In the genomic region with DNA sequence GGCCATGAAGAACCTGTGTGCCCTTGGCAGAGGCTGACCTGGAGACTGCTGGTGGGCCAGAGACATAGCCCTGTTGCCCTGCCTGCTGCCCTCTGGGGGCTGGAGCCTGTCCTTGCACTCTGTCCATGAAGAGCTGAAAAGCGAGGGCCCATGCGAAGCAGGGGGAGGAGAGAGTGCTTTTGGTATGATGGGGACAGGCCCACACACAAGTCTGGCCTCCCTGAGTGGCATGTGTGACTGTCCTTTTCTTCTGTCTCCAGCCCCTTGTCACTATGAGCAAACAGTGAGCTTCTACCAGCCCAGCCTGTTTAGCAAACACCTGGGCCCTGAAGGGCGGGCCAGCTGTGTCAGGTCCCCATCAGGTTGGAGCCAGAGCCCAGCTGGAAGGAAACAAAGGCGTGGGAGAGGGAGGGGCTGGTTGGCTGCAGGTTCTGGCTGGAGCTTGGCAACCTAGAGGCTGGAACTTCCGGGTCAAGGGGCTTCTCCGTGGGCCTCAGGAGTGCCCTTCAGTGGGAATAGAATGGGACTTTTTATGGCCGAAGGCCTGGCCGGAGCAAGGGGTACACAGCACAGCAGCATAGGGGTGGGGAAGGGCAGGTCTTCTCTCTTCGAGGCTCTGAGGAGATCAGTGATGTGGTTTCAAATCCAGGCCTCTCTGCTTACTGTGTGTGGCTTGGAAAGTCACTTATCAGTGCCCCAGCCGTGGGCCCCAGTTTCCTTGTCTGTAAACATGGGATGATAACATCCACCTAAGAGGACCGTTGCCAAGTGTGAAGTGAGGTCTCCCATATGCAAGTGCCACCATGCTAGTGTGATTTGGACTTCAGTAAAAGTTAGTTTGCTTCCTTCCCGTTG, we compare ENCODE assay signal across 7 cellular contexts. TPM values are rescaled to one million over a fixed set of nuclear protein-coding genes. Genes with fewer than 3 reads are reported as not detected.
DNase-seq lines count a peak whose midpoint lies in the region; ATAC-seq and TF ChIP-seq lines count a peak whose summit lies in the region.

No MANE protein-coding gene starts in this region.

- WGBS in psoas muscle, 3 donors: 83 to 90% (median 84%) methylated on average over 12 of the region's 12 CpGs

- H3K36me3 ChIP-seq in MM.1S (replicated peaks; ENCODE audit: insufficient read depth, low read length): no peaks in the 10 kb centered on the region
- no peaks in the 10 kb centered on the region for H3K36me3 ChIP-seq in psoas muscle (ENCODE audit: insufficient read depth in 1 of 2, low read depth in 1 of 2)

- no peaks in the 10 kb centered on the region for H4K20me1 ChIP-seq in MM.1S (ENCODE audit: insufficient read depth, low read length)

- H3K4me1 ChIP-seq in MM.1S (ENCODE audit: low read length) (no peaks in the 10 kb centered on the region), psoas muscle (peaks cover 48% of the 10 kb centered on the region)

- peak; percentile 30 for TF ChIP-seq CTCF in GM20000 (IDR thresholded peaks at IDR 0.05; ENCODE audit: extremely low read depth, missing control alignments)
- TF ChIP-seq CTCF in MM.1S (IDR thresholded peaks at IDR 0.05; ENCODE audit: low read length): peak; percentile 69
- TF ChIP-seq CTCF in VCaP (conservative IDR thresholded peaks at IDR 0.05): peak; percentile 81
- peak; percentile 67 for TF ChIP-seq CTCF in fibroblast of mammary gland (conservative IDR thresholded peaks at IDR 0.05; ENCODE audit: control insufficient read depth, insufficient read depth, low read depth, low read length)
- peak; percentile 46 for TF ChIP-seq CTCF in psoas muscle (IDR thresholded peaks at IDR 0.05)

- ATAC-seq in psoas muscle: peak; percentile 53 to 68 (median 58)

- peak; percentile 95 for DNase-seq in DMS53 treated with DMSO at 0.1 percent for 48 hours (lab: John Stamatoyannopoulos, UW; ENCODE audit: unreplicated experiment)
- peak; percentile 63 for DNase-seq in GM20000 (ENCODE audit: low spot score)
- DNase-seq in MM.1S: peak; percentile 43
- DNase-seq in fibroblast of mammary gland (ENCODE audit: low read depth): peak; percentile 42
- peak; percentile 47 to 81 for DNase-seq in psoas muscle
- no peak for DNase-seq in NK-92 treated with Interleukin-12 subunit alpha and Interleukin-12 subunit beta, amount 100 ng/mL, for 24 hours (lab: John Stamatoyannopoulos, UW)

- H3K4me2 ChIP-seq in MM.1S (ENCODE audit: low read depth, low read length): no peak overlapping the region

- intact Hi-C loops in psoas muscle (cut with DNase I): no loop called here

- no peak overlapping the region for H3K9ac ChIP-seq in MM.1S (ENCODE audit: low read length)

- H3K9me2 ChIP-seq in MM.1S (replicated peaks; ENCODE audit: insufficient read depth, low read length): no peaks in the 10 kb centered on the region

- no peaks in the 10 kb centered on the region for H3K9me3 ChIP-seq in MM.1S (replicated peaks; ENCODE audit: insufficient read depth, low read length)
- no peaks in the 10 kb centered on the region for H3K9me3 ChIP-seq in psoas muscle

- no peak overlapping the region for H3K27ac ChIP-seq in MM.1S (ENCODE audit: low read length)
- no peak overlapping the region for H3K27ac ChIP-seq in VCaP
- peak overlapping the region; percentile 93 for H3K27ac ChIP-seq in psoas muscle

- no peaks in the 10 kb centered on the region for H3F3A ChIP-seq in MM.1S (ENCODE audit: insufficient read depth, low read length)

- H3K79me2 ChIP-seq in MM.1S (ENCODE audit: low read length): no peaks in the 10 kb centered on the region

- no peaks in the 10 kb centered on the region for H3K27me3 ChIP-seq in MM.1S (replicated peaks; ENCODE audit: insufficient read depth, low read length)
- H3K27me3 ChIP-seq in psoas muscle (ENCODE audit: insufficient read depth in 3 of 3, low read length in 2 of 3): no peaks in the 10 kb centered on the region

- no peak overlapping the region for H2AFZ ChIP-seq in MM.1S (ENCODE audit: low read length)

- no peak overlapping the region for H3K4me3 ChIP-seq in MM.1S (ENCODE audit: low read length)
- no peak overlapping the region for H3K4me3 ChIP-seq in fibroblast of mammary gland (ENCODE audit: control insufficient read depth, low read depth, low read length)
- peak overlapping the region; percentile 23 for H3K4me3 ChIP-seq in psoas muscle

RNA-seq across cellular contexts. Expression of a gene that starts 14.3 kb away (rescaled TPM):
- 100 to 1,000 TPM in 1 of 4 donors, 10 to 100 TPM in 3; 30.2 to 159 (median 70.6) TPM for total RNA-seq in psoas muscle
- 10 to 100 TPM; 21.5 to 53.8 (median 32.3) TPM for polyA plus RNA-seq in psoas muscle

Comparison
In these comparisons a context has a peak if more than half of its experiments do, and no peak if none do; other contexts are left out.
1. CTCF ChIP-seq: peak in every context shown above with its lines; median percentile 81 in VCaP; 69 in MM.1S; 67 in fibroblast of mammary gland; 46 in psoas muscle; 30 in GM20000.